ENCODE assay signal across 24 cellular contexts in the genomic region with DNA sequence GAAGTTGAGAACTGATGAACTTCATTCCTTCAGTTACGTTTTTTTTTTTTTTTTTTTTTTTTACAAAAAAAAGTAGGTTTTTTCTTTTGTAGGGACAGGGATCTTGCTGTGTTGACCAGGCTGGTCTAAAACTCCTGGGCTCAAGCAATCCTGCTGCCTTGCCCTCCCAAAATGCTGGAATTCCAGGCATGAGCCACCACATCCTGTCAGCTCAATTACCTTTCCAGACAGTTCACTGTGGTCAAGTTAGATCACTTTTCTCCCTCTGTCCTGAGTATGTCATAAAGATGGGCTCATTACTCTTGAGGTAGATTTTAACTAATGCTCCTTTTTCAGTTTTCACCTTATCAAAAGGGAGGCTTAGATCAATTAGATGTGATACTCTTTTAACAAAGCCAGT.
"Had no signal": no experiment of that assay in that cellular context is flagged by ENCODE, and none has a peak within 500 bp of the region (broad histone marks: within the 10 kb centered on the region; RNA-seq: fewer than 3 reads in every experiment).

No MANE protein-coding gene starts in this region.

- FAIRE-seq: colon, endothelial cell of umbilical vein, kidney, small intestine had no signal

- H3K27ac ChIP-seq: esophagus squamous epithelium, left lung, neural progenitor cell, parathyroid adenoma, right lobe of liver, thoracic aorta, tibial nerve, upper lobe of left lung, uterus had no signal

- H3K9me3 ChIP-seq: esophagus squamous epithelium, left lung, right lobe of liver, thoracic aorta, tibial nerve, upper lobe of left lung, uterus had no signal

- H3K27me3 ChIP-seq: esophagus squamous epithelium, right lobe of liver, tibial nerve, upper lobe of left lung, uterus had no signal

- DNase-seq: effector CD8-positive, alpha-beta T cell; esophagus squamous epithelium; foreskin melanocyte; hypothalamus; immature natural killer cell; kidney; left cardiac atrium; left lung; mesenchymal stem cell; midbrain; naive thymus-derived CD4-positive, alpha-beta T cell; right lobe of liver; small intestine; stimulated activated CD4-positive, alpha-beta T cell treated with anti-CD3 and anti-CD28 coated beads, Interleukin-15, amount 100 ng/mL, for 24 hours; stimulated activated CD4-positive, alpha-beta T cell treated with anti-CD3 and anti-CD28 coated beads, Interleukin-2, amount 100 ng/mL, for 48 hours; stimulated activated naive B cell treated with anti-CD40 and anti-IgM and Interleukin-4, amounts not matched to agents 10 μg/mL and 1 μg/mL and 100 μg/mL, for 72 hours; upper lobe of left lung; uterus had no signal

- H3K79me2 ChIP-seq: parathyroid adenoma had no signal

- H3K36me3 ChIP-seq: esophagus squamous epithelium, left lung, neural progenitor cell, right lobe of liver, thoracic aorta, tibial nerve, upper lobe of left lung, uterus had no signal

- H3K4me3 ChIP-seq: esophagus squamous epithelium, left lung, neural progenitor cell, right lobe of liver, thoracic aorta, tibial nerve, upper lobe of left lung, uterus had no signal

- H3K4me2 ChIP-seq: neural progenitor cell had no signal

- ATAC-seq: left cardiac atrium; left lung; naive thymus-derived CD4-positive, alpha-beta T cell; right lobe of liver; stimulated activated naive B cell treated with anti-CD40 and anti-IgM and Interleukin-4, amounts not matched to agents 10 μg/mL and 1 μg/mL and 100 μg/mL, for 72 hours had no signal

- H3K4me1 ChIP-seq: esophagus squamous epithelium, left lung, neural progenitor cell, parathyroid adenoma, right lobe of liver, tibial nerve, upper lobe of left lung, uterus had no signal

- H3K9ac ChIP-seq: neural progenitor cell, parathyroid adenoma had no signal

- H2AFZ ChIP-seq: neural progenitor cell, parathyroid adenoma had no signal
